ENCODE assay signal across 19 cellular contexts in genomic region chr6:52834481-52834880, GRCh38. TPM values are rescaled to one million over a fixed set of nuclear protein-coding genes. Genes with fewer than 3 reads are reported as not detected.
"Had no signal": no experiment of that assay in that cellular context is flagged by ENCODE, and none has a peak within 500 bp of the region (broad histone marks: within the 10 kb centered on the region; RNA-seq: fewer than 3 reads in every experiment).

No MANE protein-coding gene starts in this region.

- FAIRE-seq: TTC549 had no signal

- H3K4me1 ChIP-seq: foreskin keratinocyte, sigmoid colon, testis had no signal

- ATAC-seq: foreskin keratinocyte; left lobe of liver; stimulated activated naive CD8-positive, alpha-beta T cell treated with anti-CD3 and anti-CD28 coated beads, Interleukin-15, Interleukin-2, amounts not matched to agents 100 U/mL and 50 U/mL, for 24 hours; upper lobe of right lung had no signal

- H3K4me3 ChIP-seq: sigmoid colon, testis, upper lobe of right lung had no signal

- H3K4me3 Mint-ChIP-seq: brain; nephron; T-helper 1 cell treated with Interleukin-12 subunit alpha and Interleukin-12 subunit beta and Interleukin-4 antibody, amounts not matched to agents 30 μg/mL and 1 μg/mL, for 36 hours had no signal

- H3K9me3 Mint-ChIP-seq: nephron; T-helper 1 cell treated with Interleukin-12 subunit alpha and Interleukin-12 subunit beta and Interleukin-4 antibody, amounts not matched to agents 30 μg/mL and 1 μg/mL, for 36 hours had no signal

- H3K9me3 ChIP-seq: sigmoid colon, testis, upper lobe of right lung had no signal

- H3K27ac ChIP-seq: foreskin keratinocyte, sigmoid colon, testis, upper lobe of right lung had no signal

- DNase-seq: activated naive CD4-positive, alpha-beta T cell treated with anti-CD3 and anti-CD28 coated beads, Interleukin-2, amount 50 U/mL, for 16 hours; cerebellar nuclear complex; dermis blood vessel endothelial cell; foreskin keratinocyte; head of caudate nucleus; mesenchymal stem cell; occipital lobe; sigmoid colon; stimulated activated CD4-positive, alpha-beta T cell treated with anti-CD3 and anti-CD28 coated beads, Interleukin-12 subunit alpha, Interleukin-12 subunit beta, amount 100 ng/mL, for 4 hours; stimulated activated naive CD8-positive, alpha-beta T cell treated with anti-CD3 and anti-CD28 coated beads, Interleukin-15, Interleukin-2, amounts not matched to agents 100 U/mL and 50 U/mL, for 24 hours; testis; upper lobe of right lung had no signal

- H3K4me1 Mint-ChIP-seq: brain, nephron had no signal

- H3K36me3 Mint-ChIP-seq: brain had no signal

- H3K27me3 ChIP-seq: sigmoid colon, testis, upper lobe of right lung had no signal

- H3K36me3 ChIP-seq: sigmoid colon, upper lobe of right lung had no signal

- H3K27ac Mint-ChIP-seq: brain; nephron; T-helper 1 cell treated with Interleukin-12 subunit alpha and Interleukin-12 subunit beta and Interleukin-4 antibody, amounts not matched to agents 30 μg/mL and 1 μg/mL, for 36 hours had no signal

RNA-seq across cellular contexts. Expression of gene GSTA5, which starts 6.1 kb away (rescaled TPM):
- total RNA-seq: dermis blood vessel endothelial cell, epithelial cell of proximal tubule, foreskin keratinocyte, left lobe of liver, occipital lobe, pulmonary artery endothelial cell, sigmoid colon, testis, upper lobe of right lung had no signal
- polyA plus RNA-seq: foreskin keratinocyte, sigmoid colon had no signal

RNA-seq across cellular contexts. Expression of gene GSTA1, which starts 30.9 kb away (rescaled TPM):
- total RNA-seq: dermis blood vessel endothelial cell, epithelial cell of proximal tubule, foreskin keratinocyte, pulmonary artery endothelial cell, sigmoid colon had no signal
- polyA plus RNA-seq: foreskin keratinocyte had no signal
